ENCODE assay signal across 23 cellular contexts in genomic region chr3:45397754-45398153, GRCh38. TPM values are rescaled to one million over a fixed set of nuclear protein-coding genes. Genes with fewer than 3 reads are reported as not detected.
DNase-seq lines count a peak whose midpoint lies in the region; ATAC-seq and TF ChIP-seq lines count a peak whose summit lies in the region.
"Had no signal": no experiment of that assay in that cellular context is flagged by ENCODE, and none has a peak within 500 bp of the region (broad histone marks: within the 10 kb centered on the region; RNA-seq: fewer than 3 reads in every experiment).

No MANE protein-coding gene starts in this region.

- TSS peak; percentile 35 for BruUV-seq in PC-3 (replicated peaks; lab: Mats Ljungman, UMichigan)
- BruUV-seq in mammary epithelial cell (replicated peaks; lab: Mats Ljungman, UMichigan), result no TSS peak

- H3K4me2 ChIP-seq in PC-3 (ENCODE audit: low read length) (peak overlapping the region; percentile 66), mammary epithelial cell (ENCODE audit: insufficient read depth, low read depth, low read length) (no peak overlapping the region)
- H3K4me2 ChIP-seq: A549; BLaER1 treated with 17β-estradiol and CSF1 and Interleukin-3, amounts not matched to agents 10 nM and 100 nM had no signal

- H3K36me3 ChIP-seq in PC-3 (ENCODE audit: low read depth, low read length), result peaks cover 32% of the 10 kb centered on the region
- peaks cover 0 to 100% (median 80%) of the 10 kb centered on the region in 6 donors for H3K36me3 ChIP-seq in spleen
- H3K36me3 ChIP-seq in mammary epithelial cell (ENCODE audit: insufficient read depth, low read length), result peaks cover 25% of the 10 kb centered on the region

- POLR2A ChIA-PET in PC-3 (lab: Charles Lee; ENCODE audit: unreplicated experiment), result interaction anchor here (0.6 kb wide), 1 partner anchor 171 kb away, joined by 7 read pairs; the partner anchor contains the start of gene TMEM158

- peak; percentile 16 for DNase-seq in PC-3
- DNase-seq in left kidney (ENCODE audit: low read depth, low spot score), result peak; percentile 53
- no peak for DNase-seq in progenitor cell of endocrine pancreas (ENCODE audit: low spot score, unreplicated experiment)
- no peak for DNase-seq in stimulated activated CD4-positive, alpha-beta T cell treated with anti-CD3 and anti-CD28 coated beads, Interleukin-4, amount 100 ng/mL, for 24 hours
- no peak for DNase-seq in spleen
- no peak for DNase-seq in mammary epithelial cell
- DNase-seq: 8988T; ACHN; BE2C; Calu3; CD4-positive, alpha-beta T cell; COR-L47; DMS53; DMS79 treated with DMSO at 0.1 percent for 48 hours; GF-D8; GM23248; H7 had no signal

- H3K4me3 Mint-ChIP-seq in progenitor cell of endocrine pancreas (ENCODE audit: low read depth), result no peak overlapping the region
- H3K4me3 Mint-ChIP-seq: CD14-positive monocyte; CD4-positive, alpha-beta T cell had no signal

- peak overlapping the region; percentile 16; the same call in 1 of the 2 replicates for H3K4me3 ChIP-seq in PC-3 (ENCODE audit: low read length)
- no peak overlapping the region for H3K4me3 ChIP-seq in spleen
- no peak overlapping the region for H3K4me3 ChIP-seq in mammary epithelial cell (replicated peaks in 1 of 3; ENCODE audit: insufficient read depth in 1 of 3, low read depth in 2 of 3, low read length in 3 of 3)
- H3K4me3 ChIP-seq: A549; BLaER1 treated with 17β-estradiol and CSF1 and Interleukin-3, amounts not matched to agents 10 nM and 100 nM; GM23248 had no signal

- no peaks in the 10 kb centered on the region for H3K27me3 Mint-ChIP-seq in progenitor cell of endocrine pancreas
- H3K27me3 Mint-ChIP-seq: CD4-positive, alpha-beta T cell had no signal

- H3K79me2 ChIP-seq in PC-3 (ENCODE audit: low read length) (peaks cover 3% of the 10 kb centered on the region; the same call in 1 of the 2 replicates), mammary epithelial cell (ENCODE audit: insufficient read depth, low read length) (no peaks in the 10 kb centered on the region)

- H3F3A ChIP-seq in PC-3 (ENCODE audit: low read length, unreplicated experiment), result peaks cover 10% of the 10 kb centered on the region

- peak overlapping the region; percentile 51 for H3K27ac ChIP-seq in 22Rv1
- H3K27ac ChIP-seq in PC-3 (ENCODE audit: low read length), result peak overlapping the region; percentile 70
- no peak overlapping the region for H3K27ac ChIP-seq in spleen
- no peak overlapping the region for H3K27ac ChIP-seq in mammary epithelial cell (ENCODE audit: insufficient read depth, low read depth, low read length)
- H3K27ac ChIP-seq: A549; BLaER1 treated with 17β-estradiol and CSF1 and Interleukin-3, amounts not matched to agents 10 nM and 100 nM; GM23248 had no signal

- peak overlapping the region; percentile 27 for H3K27ac Mint-ChIP-seq in progenitor cell of endocrine pancreas
- H3K27ac Mint-ChIP-seq: CD4-positive, alpha-beta T cell had no signal

- no peak for TF ChIP-seq CTCF in 22Rv1 (IDR thresholded peaks at IDR 0.05)
- TF ChIP-seq CTCF in PC-3 (conservative IDR thresholded peaks at IDR 0.05; ENCODE audit: low read depth, low read length), result no peak
- no peak for TF ChIP-seq CTCF in progenitor cell of endocrine pancreas (IDR thresholded peaks at IDR 0.05; ENCODE audit: unreplicated experiment)
- no peak for TF ChIP-seq CTCF in spleen (IDR thresholded peaks at IDR 0.05 in 8 of 11, conservative IDR thresholded peaks at IDR 0.05 in 3 of 11)
- no peak for TF ChIP-seq CTCF in mammary epithelial cell (conservative IDR thresholded peaks at IDR 0.05 in 1 of 2, IDR thresholded peaks at IDR 0.05 in 1 of 2; ENCODE audit: extremely low read depth in 1 of 2, insufficient read depth in 1 of 2, low read depth in 1 of 2, low read length in 2 of 2)

- intact Hi-C loops in PC-3 (cut with micrococcal nuclease), result loop anchor here (1.0 to 5.0 kb wide), 4 partner anchors 21 to 270 kb away; no protein-coding TSS in a partner anchor
- intact Hi-C loops in spleen (cut with DNase I; ENCODE audit: low total_unique reads), result no loop called here
- intact Hi-C loops in mammary epithelial cell (cut with micrococcal nuclease), result no loop called here

- H3K27me3 ChIP-seq in PC-3 (ENCODE audit: low read length) (no peaks in the 10 kb centered on the region), spleen (replicated peaks in 1 of 7) (no peaks in the 10 kb centered on the region), mammary epithelial cell (ENCODE audit: insufficient read depth, low read length) (no peaks in the 10 kb centered on the region)
- H3K27me3 ChIP-seq: BE2C; BLaER1 treated with 17β-estradiol and CSF1 and Interleukin-3, amounts not matched to agents 10 nM and 100 nM had no signal

- peaks cover 23% of the 10 kb centered on the region for H3K36me3 Mint-ChIP-seq in progenitor cell of endocrine pancreas (ENCODE audit: insufficient read depth)

- H2AFZ ChIP-seq in PC-3 (ENCODE audit: low read length) (no peak overlapping the region), mammary epithelial cell (ENCODE audit: low read depth, low read length) (no peak overlapping the region)
- H2AFZ ChIP-seq: GM23248 had no signal

- H3K9ac ChIP-seq in PC-3 (ENCODE audit: low read length) (peak overlapping the region; percentile 9), mammary epithelial cell (ENCODE audit: insufficient read depth, low read length) (no peak overlapping the region)
- H3K9ac ChIP-seq: BLaER1 treated with 17β-estradiol and CSF1 and Interleukin-3, amounts not matched to agents 10 nM and 100 nM; GM23248 had no signal

- no peaks in the 10 kb centered on the region for H3K9me2 ChIP-seq in PC-3 (replicated peaks; ENCODE audit: low read length)

- H3K4me1 Mint-ChIP-seq in progenitor cell of endocrine pancreas (ENCODE audit: low read depth), result no peaks in the 10 kb centered on the region
- H3K4me1 Mint-ChIP-seq: CD14-positive monocyte had no signal

- H3K9me3 Mint-ChIP-seq in progenitor cell of endocrine pancreas (ENCODE audit: low read depth), result no peaks in the 10 kb centered on the region
- H3K9me3 Mint-ChIP-seq: CD14-positive monocyte; CD4-positive, alpha-beta T cell had no signal

- CTCF ChIA-PET in PC-3 (lab: Charles Lee), result interaction anchor here (0.7 kb wide), 1 partner anchor 187 kb away, joined by 3 read pairs; no protein-coding TSS in a partner anchor
- CTCF ChIA-PET in mammary epithelial cell (lab: Charles Lee; ENCODE audit: low non-redundant PET), result no interaction called here

- H3K9me3 ChIP-seq in PC-3 (ENCODE audit: low read length) (no peaks in the 10 kb centered on the region), spleen (no peaks in the 10 kb centered on the region), mammary epithelial cell (replicated peaks; ENCODE audit: insufficient read depth, low read length) (no peaks in the 10 kb centered on the region)
- H3K9me3 ChIP-seq: A549; BE2C; BLaER1 treated with 17β-estradiol and CSF1 and Interleukin-3, amounts not matched to agents 10 nM and 100 nM had no signal

- H4K20me1 ChIP-seq in PC-3 (ENCODE audit: low read length), result 0 out of 2 replicates have a peak, but pooled peaks cover 6% of the 10 kb centered on the region
- H4K20me1 ChIP-seq in mammary epithelial cell (ENCODE audit: insufficient read depth, low read length), result no peaks in the 10 kb centered on the region

- H3K4me1 ChIP-seq in PC-3 (ENCODE audit: insufficient read depth, low read length) (peaks cover 16% of the 10 kb centered on the region), spleen (no peaks in the 10 kb centered on the region), mammary epithelial cell (ENCODE audit: insufficient read depth, low read length) (no peaks in the 10 kb centered on the region)
- H3K4me1 ChIP-seq: A549, BE2C had no signal

- WGBS in spleen, 5 donors, result 81 to 91% (median 84%) methylated on average over 1 of the region's 1 CpG
- WGBS in mammary epithelial cell (ENCODE audit: low coverage, missing lambda C conversion rate), result 100% methylated on average over 1 of the region's 1 CpG

- in situ Hi-C loops in mammary epithelial cell (cut with MboI; ENCODE audit: low sequenced_read_pairs in 2 of 2), result no loop called here

- peak; percentile 52 for ATAC-seq in PC-3
- ATAC-seq in HG03175 (IDR thresholded peaks at IDR 0.05; ENCODE audit: unreplicated experiment), result no peak
- ATAC-seq: A549, HCT116 had no signal

- no peak for TF ChIP-seq POLR2A in spleen (IDR thresholded peaks at IDR 0.05)

- dilution Hi-C loops in mammary epithelial cell (cut with HindIII; ENCODE audit: low sequenced_read_pairs), result no loop called here

RNA-seq across cellular contexts. Expression of gene LARS2, which starts 9.4 kb away (rescaled TPM):
- total RNA-seq in PC-3 (2014; rRNA removed) (29.8 and 34.3 TPM in 2 replicates), progenitor cell of endocrine pancreas (30.0 and 32.3 TPM in 2 replicates), spleen (10 to 100 TPM; 16.5 to 24.1 (median 19.5) TPM), mammary epithelial cell (10 to 100 TPM; 21.5 to 24.9 TPM)
- polyA plus RNA-seq in spleen (1 to 10 TPM; 2.4 to 5.0 (median 3.5) TPM), mammary epithelial cell (16.6 TPM)
- 49.9 TPM for polyA minus RNA-seq in mammary epithelial cell

Comparison
In these comparisons a context has a peak if more than half of its experiments do, and no peak if none do; other contexts are left out.
1. H3K27ac ChIP-seq: peak in 22Rv1 (single experiment) and PC-3 (single experiment); none in spleen (0 of 8) and mammary epithelial cell (single experiment).
2. DNase-seq: peak in PC-3 (single experiment) and left kidney (single experiment); none in progenitor cell of endocrine pancreas (single experiment), stimulated activated CD4-positive, alpha-beta T cell treated with anti-CD3 and anti-CD28 coated beads, Interleukin-4, amount 100 ng/mL, for 24 hours (single experiment), spleen (single experiment) and mammary epithelial cell (single experiment).